8 cellular contexts compared by ENCODE assay signal in genomic region chr18:62716679-62717058, GRCh38. TPM values are rescaled to one million over a fixed set of nuclear protein-coding genes. Genes with fewer than 3 reads are reported as not detected.
DNase-seq lines count a peak whose midpoint lies in the region; ATAC-seq, FAIRE-seq and TF ChIP-seq lines count a peak whose summit lies in the region.

No MANE protein-coding gene starts in this region.

- H3K9ac ChIP-seq in OCI-LY3 (ENCODE audit: low read length) = no peak overlapping the region

- no peak overlapping the region for H2AFZ ChIP-seq in OCI-LY3 (ENCODE audit: low read depth, low read length)

- H3K4me2 ChIP-seq in OCI-LY3 (ENCODE audit: low read length) = peak overlapping the region; percentile 69

- no peak overlapping the region for H3K27ac ChIP-seq in OCI-LY3 (ENCODE audit: low read length)
- peak overlapping the region; percentile 17 for H3K27ac ChIP-seq in adipose tissue (ENCODE audit: low read depth, low read length)
- H3K27ac ChIP-seq in left ventricle myocardium inferior (replicated peaks) = peak overlapping the region; percentile 93
- peak overlapping the region; percentile 79 to 97 for H3K27ac ChIP-seq in prostate gland

- no peak for ATAC-seq in HG03025 (IDR thresholded peaks at IDR 0.05; ENCODE audit: low FRiP score, unreplicated experiment)
- no peak for ATAC-seq in HG03139 (IDR thresholded peaks at IDR 0.05; ENCODE audit: unreplicated experiment)

- H4K20me1 ChIP-seq in OCI-LY3 (ENCODE audit: insufficient read depth, low read length) = no peaks in the 10 kb centered on the region

- H3K9me3 ChIP-seq in OCI-LY3 (ENCODE audit: insufficient read depth, low read length) (no peaks in the 10 kb centered on the region), left ventricle myocardium inferior (replicated peaks) (no peaks in the 10 kb centered on the region), prostate gland (no peaks in the 10 kb centered on the region)

- DNase-seq in DMS79 treated with DMSO at 0.1 percent for 48 hours (lab: John Stamatoyannopoulos, UW) (peak; percentile 59), H54 (ENCODE audit: insufficient read length, low spot score) (peak; percentile 5), left ventricle myocardium inferior (peak; percentile 59), prostate gland (ENCODE audit: low spot score) (peak; percentile 43)

- FAIRE-seq in H54 (lab: Jason Lieb, UNC) = no peak

- TF ChIP-seq POLR2A in H54 (IDR thresholded peaks at IDR 0.05; ENCODE audit: low read depth, low read length) (no peak), prostate gland (IDR thresholded peaks at IDR 0.05) (peak; percentile 9)

- H3K4me1 ChIP-seq in OCI-LY3 (ENCODE audit: low read length) = peaks cover 23% of the 10 kb centered on the region
- H3K4me1 ChIP-seq in left ventricle myocardium inferior = peaks cover 54% of the 10 kb centered on the region
- no peaks in the 10 kb centered on the region for H3K4me1 ChIP-seq in prostate gland (replicated peaks)

- 0 out of 2 replicates have a peak, but pooled peaks cover 3% of the 10 kb centered on the region for H3K27me3 ChIP-seq in OCI-LY3 (ENCODE audit: low read depth, low read length)
- H3K27me3 ChIP-seq in left ventricle myocardium inferior (ENCODE audit: low read depth) = no peaks in the 10 kb centered on the region
- H3K27me3 ChIP-seq in prostate gland (replicated peaks; ENCODE audit: insufficient read depth) = no peaks in the 10 kb centered on the region

- H3K36me3 ChIP-seq in OCI-LY3 (replicated peaks; ENCODE audit: low read depth, low read length) = no peaks in the 10 kb centered on the region
- no peaks in the 10 kb centered on the region for H3K36me3 ChIP-seq in left ventricle myocardium inferior
- no peaks in the 10 kb centered on the region for H3K36me3 ChIP-seq in prostate gland

- H3K79me2 ChIP-seq in OCI-LY3 (ENCODE audit: low read length) = peaks cover 6% of the 10 kb centered on the region

- 1% methylated on average over 34 to 47 of the region's 47 CpGs for WGBS in adipose tissue, 3 donors
- WGBS in prostate gland = 1% methylated on average over 25 of the region's 47 CpGs

- H3K4me3 ChIP-seq in OCI-LY3 (ENCODE audit: low read length) (peak overlapping the region; percentile 67; the same call in 1 of the 2 replicates), left ventricle myocardium inferior (peak overlapping the region; percentile 75), prostate gland (peak overlapping the region; percentile 70 to 71)

- TF ChIP-seq CTCF in OCI-LY3 (IDR thresholded peaks at IDR 0.05; ENCODE audit: low read depth, low read length) = no peak
- no peak for TF ChIP-seq CTCF in left ventricle myocardium inferior (IDR thresholded peaks at IDR 0.05; ENCODE audit: borderline replicate concordance)
- peak in 2 of 4 experiments; percentile 24 to 28 for TF ChIP-seq CTCF in prostate gland (IDR thresholded peaks at IDR 0.05)

- intact Hi-C loops in left ventricle myocardium inferior (cut with micrococcal nuclease) = loop anchor here (10.0 kb wide), 1 partner anchor 132 kb away; no protein-coding TSS in a partner anchor
- intact Hi-C loops in prostate gland (cut with DNase I) = loop anchor here (5.0 to 10.0 kb wide), 6 partner anchors 68 to 718 kb away; partner anchors contain the start of genes PIGN and RELCH

RNA-seq across cellular contexts. Expression of gene PHLPP1, which starts 1.3 kb away (rescaled TPM):
- 1 to 10 TPM; 2.2 to 4.0 (median 3.0) TPM for polyA plus RNA-seq in adipose tissue
- total RNA-seq in left ventricle myocardium inferior = 5.9 TPM
- 10 to 100 TPM; 16.8 to 44.1 TPM for total RNA-seq in prostate gland

Comparison
In these comparisons a context has a peak if more than half of its experiments do, and no peak if none do; other contexts are left out.
1. DNase-seq: peak in every context shown above with its lines; median percentile 59 in DMS79 treated with DMSO at 0.1 percent for 48 hours; 59 in left ventricle myocardium inferior; 43 in prostate gland; 5 in H54.